ENCODE assay signal across 11 cellular contexts in genomic region chr10:43093423-43094090, GRCh38. TPM values are rescaled to one million over a fixed set of nuclear protein-coding genes. Genes with fewer than 3 reads are reported as not detected.
A peak's percentile ranks its signal among the peaks of the same experiment; 100 is the strongest.
DNase-seq lines count a peak whose midpoint lies in the region; ATAC-seq, FAIRE-seq and TF ChIP-seq lines count a peak whose summit lies in the region.
"Had no signal": no experiment of that assay in that cellular context is flagged by ENCODE, and none has a peak within 500 bp of the region (broad histone marks: within the 10 kb centered on the region; RNA-seq: fewer than 3 reads in every experiment).

No MANE protein-coding gene starts in this region.

- FAIRE-seq in A549 (lab: Jason Lieb, UNC) = no peak

- no peak for TF ChIP-seq CTCF in A549 (IDR thresholded peaks at IDR 0.05)

- DNase-seq in A549 (ENCODE audit: low read depth in 1 of 2, low spot score in 1 of 2) (peak in 1 of 2 experiments; percentile 24), Daoy (ENCODE audit: low read depth) (peak; percentile 18), OCI-M1 (lab: John Stamatoyannopoulos, UW) (peak; percentile 44), hepatic stellate cell (ENCODE audit: low spot score) (peak; percentile 59), A172 (ENCODE audit: low spot score) (no peak), middle frontal gyrus (ENCODE audit: extremely low spot score, low spot score) (no peak)
- DNase-seq: activated T-cell treated with anti-CD3 and anti-CD28 coated beads, Interleukin-2, amount 50 U/mL, for 4 hours; NCI-H1694 treated with DMSO at 0.1 percent for 48 hours had no signal

- TF ChIP-seq RAD21 in A549 (conservative IDR thresholded peaks at IDR 0.05 in 1 of 2, IDR thresholded peaks at IDR 0.05 in 1 of 2) = peak in 1 of 2 experiments; percentile 24; a peak in 2 of 5 replicates

- no peaks in the 10 kb centered on the region for H3K9me3 ChIP-seq in A549

- 27% methylated on average over 12 of the region's 13 CpGs for WGBS in A549 (ENCODE audit: missing lambda C conversion rate)

- TF ChIP-seq EP300 in A549 (IDR thresholded peaks at IDR 0.05) = no peak

- no peak for TF ChIP-seq POLR2A in A549 (IDR thresholded peaks at IDR 0.05; ENCODE audit: low read length)

- no peak overlapping the region for H3K4me2 ChIP-seq in A549

- POLR2A ChIA-PET in A549 (lab: Yijun Ruan, JAX) = no interaction called here

- CTCF ChIA-PET in A549 (lab: Yijun Ruan, JAX) = interaction anchor here (0.6 to 4.7 kb wide), 6 partner anchors 9 to 346 kb away, joined by 3 to 20 read pairs (median 6); no protein-coding TSS in a partner anchor

- no peak overlapping the region for H3K27ac ChIP-seq in A549
- H3K27ac ChIP-seq: dorsolateral prefrontal cortex had no signal

- ATAC-seq in A549 (peak; percentile 77 to 80), HG02870 (IDR thresholded peaks at IDR 0.05; ENCODE audit: unreplicated experiment) (no peak), HG02678 (IDR thresholded peaks at IDR 0.05; ENCODE audit: unreplicated experiment) (no peak)
- ATAC-seq: activated T-cell treated with anti-CD3 and anti-CD28 coated beads, Interleukin-2, amount 50 U/mL, for 4 hours had no signal

- no peak overlapping the region for H3K4me3 ChIP-seq in A549
- H3K4me3 ChIP-seq: dorsolateral prefrontal cortex had no signal

- H3K4me1 ChIP-seq in A549 = no peaks in the 10 kb centered on the region

TF ChIP-seq in A549, 52 proteins besides CTCF, POLR2A, EP300 and RAD21:
- peak; percentile 61; the same call in 1 of the 2 replicates for TF ChIP-seq REST (IDR thresholded peaks at IDR 0.05)
- no peak for TF ChIP-seq TFCP2L1 (CRISPR knock-in tag; IDR thresholded peaks at IDR 0.05)

RNA-seq across cellular contexts. Expression of gene RET, which starts 16.7 kb away (rescaled TPM):
- polyA plus RNA-seq in A549 (2011; rRNA removed) (0.08 and 0.20 TPM in 2 replicates), A549 (2017; fragmentation: RNase III; extraction: RNeasy Plus Mini Kit Qiagen cat#74134 plus additional on column Dnase treatment) (0.22 to 0.44 TPM (median 0.41 TPM) in 3 replicates)
- 0.14 and 0.16 TPM in 2 replicates for polyA plus RNA-seq in A549 (2012; cell fraction: cytosol; rRNA removed)
- polyA plus RNA-seq in A549 (2012; cell fraction: nucleus; rRNA removed) = 0.49 and 0.56 TPM in 2 replicates
- 0.04 and 0.19 TPM in 2 replicates for polyA minus RNA-seq in A549 (2011; rRNA and poly(A)+ RNA removed)
- total RNA-seq in Daoy (2014; rRNA removed; shearing (Covaris generic)) = 0.17 and 2.0 TPM in 2 replicates
- 0.38 and 5.3 TPM in 2 replicates for total RNA-seq in A172 (2014; rRNA removed; shearing (Covaris generic))

RNA-seq across cellular contexts. Expression of gene CSGALNACT2, which starts 44.7 kb away (rescaled TPM):
- polyA plus RNA-seq in A549 (2011; rRNA removed) (24.1 and 29.9 TPM in 2 replicates), A549 (2017; fragmentation: RNase III; extraction: RNeasy Plus Mini Kit Qiagen cat#74134 plus additional on column Dnase treatment) (10.0 to 11.2 TPM (median 10.8 TPM) in 3 replicates)
- 5.3 and 5.4 TPM in 2 replicates for polyA plus RNA-seq in A549 (2012; cell fraction: cytosol; rRNA removed)
- polyA plus RNA-seq in A549 (2012; cell fraction: nucleus; rRNA removed) = 3.0 and 6.5 TPM in 2 replicates
- 9.7 and 11.2 TPM in 2 replicates for polyA minus RNA-seq in A549 (2011; rRNA and poly(A)+ RNA removed)
- total RNA-seq in Daoy (2014; rRNA removed; shearing (Covaris generic)) = 2.7 and 4.1 TPM in 2 replicates
- total RNA-seq in A172 (2014; rRNA removed; shearing (Covaris generic)) = 12.2 and 15.4 TPM in 2 replicates

Comparison
In these comparisons a context has a peak if more than half of its experiments do, and no peak if none do; other contexts are left out.
1. ATAC-seq: peak in A549 (2 of 2); none in HG02870 (single experiment) and HG02678 (single experiment).
2. DNase-seq: peak in Daoy (single experiment), OCI-M1 (single experiment) and hepatic stellate cell (single experiment); none in A172 (single experiment) and middle frontal gyrus (single experiment).